Comparison of ENCODE assay signal across 12 cellular contexts in the genomic region with DNA sequence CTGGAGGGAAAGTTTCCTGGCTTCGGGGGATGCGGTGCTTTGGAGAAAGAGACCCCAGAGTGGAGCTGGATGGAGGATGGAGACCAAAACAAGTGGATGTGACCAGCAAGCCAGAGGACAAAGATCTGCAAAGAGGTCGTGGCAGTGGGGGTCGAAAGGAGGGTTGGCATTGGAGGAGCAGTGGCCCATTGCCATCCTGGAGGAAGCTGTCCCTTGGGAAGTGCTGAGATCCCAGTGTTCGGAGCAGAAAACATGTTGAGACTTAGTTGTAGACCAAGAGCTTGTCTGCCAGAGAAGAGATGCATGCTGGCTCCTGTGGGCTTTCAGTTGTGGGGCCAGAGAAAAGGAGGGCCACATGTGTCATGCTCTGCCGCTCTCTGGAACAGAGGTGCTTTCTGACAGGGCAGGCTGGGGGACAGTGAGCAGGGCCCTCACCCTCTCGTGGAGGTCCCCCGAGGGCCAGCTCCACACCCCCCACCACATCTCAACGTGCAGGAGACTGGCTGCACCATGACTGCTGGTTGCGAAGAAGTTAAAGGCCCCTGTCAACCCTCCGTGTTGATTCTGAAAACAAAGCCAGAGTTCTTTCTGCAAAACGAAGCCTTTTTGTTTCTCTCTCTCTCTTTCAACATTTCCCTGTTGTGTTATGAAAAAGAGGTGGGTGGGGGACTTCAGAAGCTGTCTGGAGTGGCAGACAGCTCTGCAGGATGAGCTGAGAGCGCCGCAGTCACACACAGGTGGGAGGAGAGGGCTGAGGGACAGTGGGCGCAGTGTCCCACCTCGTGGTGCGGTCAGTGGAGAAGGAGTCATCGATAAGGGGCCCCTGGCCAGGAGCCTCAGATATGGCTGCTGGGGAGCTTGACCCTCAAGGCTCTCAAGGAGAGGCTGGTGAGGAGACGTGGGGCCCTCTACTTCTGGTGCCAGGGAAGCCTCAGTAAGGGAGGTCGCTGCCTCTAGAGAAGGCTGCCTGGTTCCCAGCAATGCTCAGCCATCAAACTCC.
A peak's percentile ranks its signal among the peaks of the same experiment; 100 is the strongest.
DNase-seq lines count a peak whose midpoint lies in the region; ATAC-seq and TF ChIP-seq lines count a peak whose summit lies in the region.
"Had no signal": no experiment of that assay in that cellular context is flagged by ENCODE, and none has a peak within 500 bp of the region (broad histone marks: within the 10 kb centered on the region; RNA-seq: fewer than 3 reads in every experiment).

No MANE protein-coding gene starts in this region.

- H3K27ac Mint-ChIP-seq in CD8-positive, alpha-beta T cell = peak overlapping the region; percentile 66

- ATAC-seq in CD8-positive, alpha-beta T cell = no peak
- ATAC-seq in GM19025 (IDR thresholded peaks at IDR 0.05; ENCODE audit: low read depth, unreplicated experiment) (peak; percentile 52), HG03025 (IDR thresholded peaks at IDR 0.05; ENCODE audit: low FRiP score, unreplicated experiment) (peak; percentile 62), HG03097 (IDR thresholded peaks at IDR 0.05; ENCODE audit: low FRiP score, unreplicated experiment) (no peak)

- no peaks in the 10 kb centered on the region for H3K36me3 Mint-ChIP-seq in CD8-positive, alpha-beta T cell

- H3K4me3 ChIP-seq in CD8-positive, alpha-beta T cell (ENCODE audit: low read depth, low read length) = no peak overlapping the region
- no peak overlapping the region for H3K4me3 ChIP-seq in colonic mucosa

- no peak overlapping the region for H3K27ac ChIP-seq in CD8-positive, alpha-beta T cell (ENCODE audit: low read depth, low read length)
- H3K27ac ChIP-seq in colonic mucosa = no peak overlapping the region

- no peaks in the 10 kb centered on the region for H3K9me3 ChIP-seq in CD8-positive, alpha-beta T cell (ENCODE audit: low read length)
- no peaks in the 10 kb centered on the region for H3K9me3 ChIP-seq in colonic mucosa

- H3K27me3 ChIP-seq in CD8-positive, alpha-beta T cell (ENCODE audit: insufficient read depth, low read length) = no peaks in the 10 kb centered on the region
- no peaks in the 10 kb centered on the region for H3K27me3 ChIP-seq in colonic mucosa

- no peak for TF ChIP-seq CTCF in CD8-positive, alpha-beta T cell (IDR thresholded peaks at IDR 0.05)
- no peak for TF ChIP-seq CTCF in colonic mucosa (IDR thresholded peaks at IDR 0.05)

- no peaks in the 10 kb centered on the region for H3K36me3 ChIP-seq in CD8-positive, alpha-beta T cell (ENCODE audit: insufficient read depth, low read length)
- H3K36me3 ChIP-seq in colonic mucosa = no peaks in the 10 kb centered on the region

- CTCF ChIA-PET in CD8-positive, alpha-beta T cell (lab: Charles Lee) = no interaction called here

- peaks cover 27% of the 10 kb centered on the region for H3K4me1 Mint-ChIP-seq in CD8-positive, alpha-beta T cell (ENCODE audit: low read depth)

- H3K27me3 Mint-ChIP-seq in CD8-positive, alpha-beta T cell (ENCODE audit: low read depth) = no peaks in the 10 kb centered on the region

- intact Hi-C loops in CD8-positive, alpha-beta T cell (cut with DNase I, micrococcal nuclease) = no loop called here
- intact Hi-C loops in colonic mucosa (cut with DNase I) = no loop called here

- POLR2A ChIA-PET in CD8-positive, alpha-beta T cell (lab: Charles Lee) = no interaction called here

- no peak overlapping the region for H3K4me3 Mint-ChIP-seq in CD8-positive, alpha-beta T cell

- peaks cover 8% of the 10 kb centered on the region for H3K4me1 ChIP-seq in CD8-positive, alpha-beta T cell (ENCODE audit: insufficient read depth, low read length)
- H3K4me1 ChIP-seq in colonic mucosa = no peaks in the 10 kb centered on the region

- H3K9me3 Mint-ChIP-seq in CD8-positive, alpha-beta T cell = no peaks in the 10 kb centered on the region

- no peak overlapping the region for H3K9ac ChIP-seq in colonic mucosa (ENCODE audit: low read depth in 2 of 2, low read length in 2 of 2)

- peak in 1 of 7 experiments; percentile 46 for DNase-seq in CD8-positive, alpha-beta T cell
- DNase-seq in colonic mucosa = peak; percentile 11
- DNase-seq in SHP77 (lab: John Stamatoyannopoulos, UW) = no peak
- no peak for DNase-seq in HuH-7 (ENCODE audit: low spot score)
- no peak for DNase-seq in NCI-H446 treated with DMSO at 0.1 percent for 48 hours (lab: John Stamatoyannopoulos, UW)
- DNase-seq: aorta, COR-L47, T1000, trophoblast cell had no signal

Comparison
In these comparisons a context has a peak if more than half of its experiments do, and no peak if none do; other contexts are left out.
1. ATAC-seq: peak in GM19025 (single experiment) and HG03025 (single experiment); none in CD8-positive, alpha-beta T cell (single experiment) and HG03097 (single experiment).